ENCODE assay signal across 8 cellular contexts in genomic region chr2:134181219-134181618, GRCh38.
A peak's percentile ranks its signal among the peaks of the same experiment; 100 is the strongest.
DNase-seq lines count a peak whose midpoint lies in the region; ATAC-seq and TF ChIP-seq lines count a peak whose summit lies in the region.

No MANE protein-coding gene starts in this region.

- intact Hi-C loops in ascending aorta (cut with DNase I) = no loop called here
- intact Hi-C loops in head of caudate nucleus (cut with DNase I) = no loop called here
- intact Hi-C loops in lower leg skin (cut with DNase I; ENCODE audit: low total_unique reads) = no loop called here

- WGBS in lower leg skin, 2 donors = 52 to 62% methylated on average over 5 of the region's 5 CpGs

- TF ChIP-seq CTCF in ascending aorta (IDR thresholded peaks at IDR 0.05) (no peak), lower leg skin (IDR thresholded peaks at IDR 0.05) (no peak)

- no peak for TF ChIP-seq POLR2A in lower leg skin (IDR thresholded peaks at IDR 0.05)

- peaks cover 0 to 3% of the 10 kb centered on the region in 2 donors for H3K4me1 ChIP-seq in ascending aorta

- H3K9me3 ChIP-seq in ascending aorta = no peaks in the 10 kb centered on the region

- no peaks in the 10 kb centered on the region for H3K36me3 ChIP-seq in ascending aorta

- H3K27me3 ChIP-seq in ascending aorta = no peaks in the 10 kb centered on the region

- H3K4me3 ChIP-seq in ascending aorta = no peak overlapping the region
- no peak overlapping the region for H3K4me3 ChIP-seq in lower leg skin (ENCODE audit: low read depth, poor library complexity, severe bottlenecking)

- ATAC-seq in GM21360 (IDR thresholded peaks at IDR 0.05; ENCODE audit: unreplicated experiment) (peak; percentile 75), left lobe of liver (no peak)

- H3K27ac ChIP-seq in ascending aorta = no peak overlapping the region

- DNase-seq in COR-L47 (lab: John Stamatoyannopoulos, UW) (peak; percentile 64), NCI-H2029 treated with DMSO at 0.1 percent for 48 hours (lab: John Stamatoyannopoulos, UW) (peak; percentile 19), ascending aorta (ENCODE audit: low spot score in 2 of 2) (no peak), head of caudate nucleus (no peak), lower leg skin (ENCODE audit: low spot score in 2 of 2) (no peak), left lobe of liver (ENCODE audit: low spot score) (no peak)
- DNase-seq in central memory CD4-positive, alpha-beta T cell = peak; percentile 84

Comparison
In these comparisons a context has a peak if more than half of its experiments do, and no peak if none do; other contexts are left out.
1. DNase-seq: peak in COR-L47 (single experiment), NCI-H2029 treated with DMSO at 0.1 percent for 48 hours (single experiment) and central memory CD4-positive, alpha-beta T cell (single experiment); none in ascending aorta (0 of 2), head of caudate nucleus (0 of 42), lower leg skin (0 of 2) and left lobe of liver (single experiment).